Comparison of ENCODE assay signal across 7 cellular contexts in genomic region chr3:139323146-139323545, GRCh38.
"Had no signal": no experiment of that assay in that cellular context is flagged by ENCODE, and none has a peak within 500 bp of the region (broad histone marks: within the 10 kb centered on the region; RNA-seq: fewer than 3 reads in every experiment).

No MANE protein-coding gene starts in this region.

- H3K36me3 Mint-ChIP-seq: IgD-negative memory B cell had no signal

- DNase-seq: GM23248, GOT3, H9, HCEC 1CT had no signal

- ATAC-seq: HepG2 had no signal

- H3K4me3 ChIP-seq: GM23248 had no signal

- H3K27ac Mint-ChIP-seq: H9, IgD-negative memory B cell had no signal

- H3K27ac ChIP-seq: GM23248, HL-60 had no signal

- H3K9ac ChIP-seq: GM23248 had no signal

- H3K4me3 Mint-ChIP-seq: H9, IgD-negative memory B cell had no signal

- H3K9me3 Mint-ChIP-seq: H9, IgD-negative memory B cell had no signal

- H2AFZ ChIP-seq: GM23248 had no signal
